Comparison of ENCODE assay signal across 8 cellular contexts in genomic region chr1:94713472-94714141, GRCh38.
DNase-seq lines count a peak whose midpoint lies in the region; ATAC-seq and TF ChIP-seq lines count a peak whose summit lies in the region.

No MANE protein-coding gene starts in this region.

- no peaks in the 10 kb centered on the region for H3K4me1 ChIP-seq in lower lobe of right lung

- H3K4me1 Mint-ChIP-seq in activated T-helper 2 cell treated with anti-CD3 and anti-CD28 coated beads, Interferon-gamma antibody, Interleukin-2, Interleukin-4, amounts not matched to agents 10 μg/mL and 5 μg/mL and 100 μg/mL, durations not matched to agents 14 hours and 24 hours and 36 hours (ENCODE audit: low read depth) = peaks cover 2% of the 10 kb centered on the region

- no peak overlapping the region for H3K27ac Mint-ChIP-seq in activated T-helper 2 cell treated with anti-CD3 and anti-CD28 coated beads, Interferon-gamma antibody, Interleukin-2, Interleukin-4, amounts not matched to agents 10 μg/mL and 5 μg/mL and 100 μg/mL, durations not matched to agents 14 hours and 24 hours and 36 hours

- TF ChIP-seq POLR2A in NB4 (IDR thresholded peaks at IDR 0.05; ENCODE audit: extremely low read depth, insufficient read length) = no peak

- no peak overlapping the region for H3K4me3 Mint-ChIP-seq in activated T-helper 2 cell treated with anti-CD3 and anti-CD28 coated beads, Interferon-gamma antibody, Interleukin-2, Interleukin-4, amounts not matched to agents 10 μg/mL and 5 μg/mL and 100 μg/mL, durations not matched to agents 14 hours and 24 hours and 36 hours (ENCODE audit: low read depth)

- no peaks in the 10 kb centered on the region for H3K36me3 ChIP-seq in lower lobe of right lung

- H3K9me3 ChIP-seq in lower lobe of right lung = no peaks in the 10 kb centered on the region

- H3K4me3 ChIP-seq in NB4 (ENCODE audit: low read depth, low read length) = no peak overlapping the region
- no peak overlapping the region for H3K4me3 ChIP-seq in cardiac fibroblast (replicated peaks in 1 of 2; ENCODE audit: low read depth in 2 of 2, low read length in 2 of 2)
- no peak overlapping the region for H3K4me3 ChIP-seq in lower lobe of right lung

- DNase-seq in GM13976 (ENCODE audit: low spot score) (peak; percentile 42), NB4 (ENCODE audit: low read depth) (peak; percentile 98), cardiac fibroblast (ENCODE audit: low read depth in 2 of 2) (peak; percentile 88 to 99), lower lobe of right lung (peak; percentile 91), COR-L47 (lab: John Stamatoyannopoulos, UW) (no peak)
- DNase-seq in activated T-helper 2 cell treated with anti-CD3 and anti-CD28 coated beads, Interferon-gamma antibody, Interleukin-2, Interleukin-4, amounts not matched to agents 10 μg/mL and 5 μg/mL and 100 μg/mL, durations not matched to agents 14 hours and 24 hours and 36 hours (ENCODE audit: low spot score) = no peak

- no peak for TF ChIP-seq CTCF in GM13976 (IDR thresholded peaks at IDR 0.05; ENCODE audit: borderline replicate concordance, control extremely low read depth, extremely low read depth, insufficient read depth, missing control alignments)
- TF ChIP-seq CTCF in NB4 (IDR thresholded peaks at IDR 0.05; ENCODE audit: low read depth, low read length) = no peak
- TF ChIP-seq CTCF in cardiac fibroblast (IDR thresholded peaks at IDR 0.05; ENCODE audit: low read depth, low read length) = no peak
- TF ChIP-seq CTCF in lower lobe of right lung (IDR thresholded peaks at IDR 0.05) = no peak

- no peaks in the 10 kb centered on the region for H3K27me3 ChIP-seq in lower lobe of right lung (ENCODE audit: low read depth)

- H3K9me3 Mint-ChIP-seq in activated T-helper 2 cell treated with anti-CD3 and anti-CD28 coated beads, Interferon-gamma antibody, Interleukin-2, Interleukin-4, amounts not matched to agents 10 μg/mL and 5 μg/mL and 100 μg/mL, durations not matched to agents 14 hours and 24 hours and 36 hours = no peaks in the 10 kb centered on the region

- ATAC-seq in HG02571 (IDR thresholded peaks at IDR 0.05; ENCODE audit: unreplicated experiment) (peak; percentile 66), lower lobe of right lung (peak; percentile 92 to 94), GM18867 (IDR thresholded peaks at IDR 0.05; ENCODE audit: unreplicated experiment) (no peak)

- H3K27me3 Mint-ChIP-seq in activated T-helper 2 cell treated with anti-CD3 and anti-CD28 coated beads, Interferon-gamma antibody, Interleukin-2, Interleukin-4, amounts not matched to agents 10 μg/mL and 5 μg/mL and 100 μg/mL, durations not matched to agents 14 hours and 24 hours and 36 hours (ENCODE audit: low read depth) = peaks cover 13% of the 10 kb centered on the region

- in situ Hi-C loops in GM13976 (cut with MboI; ENCODE audit: low sequenced_read_pairs, unreplicated experiment) = no loop called here

- intact Hi-C loops in lower lobe of right lung (cut with DNase I) = no loop called here
- intact Hi-C loops in activated T-helper 2 cell treated with anti-CD3 and anti-CD28 coated beads, Interferon-gamma antibody, Interleukin-2, Interleukin-4, amounts not matched to agents 10 μg/mL and 5 μg/mL and 100 μg/mL, durations not matched to agents 14 hours and 24 hours and 36 hours (cut with micrococcal nuclease) = no loop called here

- H3K27ac ChIP-seq in lower lobe of right lung = no peak overlapping the region

- no peaks in the 10 kb centered on the region for H3K36me3 Mint-ChIP-seq in activated T-helper 2 cell treated with anti-CD3 and anti-CD28 coated beads, Interferon-gamma antibody, Interleukin-2, Interleukin-4, amounts not matched to agents 10 μg/mL and 5 μg/mL and 100 μg/mL, durations not matched to agents 14 hours and 24 hours and 36 hours (ENCODE audit: low read depth)

Comparison
In these comparisons a context has a peak if more than half of its experiments do, and no peak if none do; other contexts are left out.
1. DNase-seq: peak in GM13976 (single experiment), NB4 (single experiment), cardiac fibroblast (2 of 2) and lower lobe of right lung (single experiment); none in COR-L47 (single experiment) and activated T-helper 2 cell treated with anti-CD3 and anti-CD28 coated beads, Interferon-gamma antibody, Interleukin-2, Interleukin-4, amounts not matched to agents 10 μg/mL and 5 μg/mL and 100 μg/mL, durations not matched to agents 14 hours and 24 hours and 36 hours (single experiment).